Comparison of ENCODE assay signal across 17 cellular contexts in the genomic region with DNA sequence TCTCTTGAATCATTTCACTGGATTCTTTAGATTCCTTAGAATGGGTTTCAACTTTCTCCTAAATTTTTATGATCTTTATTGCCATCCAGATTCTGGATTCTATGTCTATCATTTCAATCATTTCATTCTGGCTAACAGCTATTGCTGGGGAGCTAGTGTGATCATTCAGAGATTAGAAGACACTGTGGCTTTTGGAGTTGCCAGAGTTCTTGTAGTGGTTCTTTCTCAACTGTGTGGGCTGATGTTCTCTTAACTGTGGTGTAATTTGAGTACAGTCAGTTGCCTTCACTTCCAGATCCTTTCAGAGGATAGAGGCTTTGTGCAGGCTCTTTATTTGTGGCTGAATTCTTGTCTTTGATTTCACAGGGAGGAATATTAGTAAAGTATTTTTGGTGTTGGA. TPM values are rescaled to one million over a fixed set of nuclear protein-coding genes. Genes with fewer than 3 reads are reported as not detected.
DNase-seq lines count a peak whose midpoint lies in the region; ATAC-seq and TF ChIP-seq lines count a peak whose summit lies in the region.
"Had no signal": no experiment of that assay in that cellular context is flagged by ENCODE, and none has a peak within 500 bp of the region (broad histone marks: within the 10 kb centered on the region; RNA-seq: fewer than 3 reads in every experiment).

No MANE protein-coding gene starts in this region.

- no peak overlapping the region for H3K4me3 ChIP-seq in brain microvascular endothelial cell (ENCODE audit: low read depth, low read length)
- H3K4me3 ChIP-seq in fibroblast of pulmonary artery (replicated peaks; ENCODE audit: low read depth, low read length), result no peak overlapping the region
- no peak overlapping the region for H3K4me3 ChIP-seq in aorta (ENCODE audit: low read length in 2 of 2)
- H3K4me3 ChIP-seq: SK-N-MC had no signal

- TF ChIP-seq CTCF in brain microvascular endothelial cell (IDR thresholded peaks at IDR 0.05; ENCODE audit: low read depth, low read length, missing control alignments) (no peak), fibroblast of pulmonary artery (IDR thresholded peaks at IDR 0.05; ENCODE audit: low read length, missing control alignments) (no peak)

- intact Hi-C loops in aorta (cut with DNase I), result no loop called here

- H3K27ac ChIP-seq in brain microvascular endothelial cell (no peak overlapping the region), aorta (ENCODE audit: low read depth in 1 of 2, low read length in 2 of 2) (no peak overlapping the region)
- H3K27ac ChIP-seq: SK-N-MC had no signal

- DNase-seq in OCI-M1 (lab: John Stamatoyannopoulos, UW) (peak; percentile 26), brain microvascular endothelial cell (peak; percentile 3), fibroblast of pulmonary artery (ENCODE audit: low read depth) (peak; percentile 23), aorta (no peak), NCI-H1417 (lab: John Stamatoyannopoulos, UW) (no peak), mucosa of gallbladder (ENCODE audit: low spot score) (no peak)
- DNase-seq: ACHN; AML-193; CD4-positive, CD25-positive, alpha-beta regulatory T cell; EL; KG1; NCI-H1048; NCI-H524; Right ventricle myocardium superior had no signal

- ATAC-seq in aorta (ENCODE audit: low FRiP score) (peak; percentile 57), GM18519 (IDR thresholded peaks at IDR 0.05; ENCODE audit: low FRiP score, unreplicated experiment) (no peak)

- H3K36me3 ChIP-seq in brain microvascular endothelial cell (replicated peaks) (no peaks in the 10 kb centered on the region), aorta (ENCODE audit: control insufficient read depth in 1 of 2, insufficient read depth in 2 of 2, low read length in 1 of 2) (no peaks in the 10 kb centered on the region)

- no peaks in the 10 kb centered on the region for H3K9me3 ChIP-seq in aorta (ENCODE audit: control insufficient read depth, low read length)

- H3K4me1 ChIP-seq in aorta (ENCODE audit: control insufficient read depth in 1 of 2, insufficient read depth in 2 of 2, low read length in 2 of 2), result no peaks in the 10 kb centered on the region

- in situ Hi-C loops in brain microvascular endothelial cell (cut with HindIII; ENCODE audit: low pct_ligation_motif_present, low sequenced_read_pairs), result no loop called here

- H3K27me3 ChIP-seq in brain microvascular endothelial cell (replicated peaks) (no peaks in the 10 kb centered on the region), aorta (ENCODE audit: control insufficient read depth in 1 of 2, insufficient read depth in 2 of 2, low read length in 1 of 2) (peaks cover 0 to 3% of the 10 kb centered on the region in 2 donors)

RNA-seq across cellular contexts. Expression of gene CSN2, which starts 12.1 kb away (rescaled TPM):
- total RNA-seq in aorta (not detected), mucosa of gallbladder (not detected)
- not detected for polyA plus RNA-seq in aorta
- total RNA-seq: CD4-positive, CD25-positive, alpha-beta regulatory T cell; M059J; Right ventricle myocardium superior had no signal
- polyA plus RNA-seq: CD4-positive, CD25-positive, alpha-beta regulatory T cell had no signal

RNA-seq across cellular contexts. Expression of gene STATH, which starts 18.2 kb away (rescaled TPM):
- total RNA-seq in aorta, result not detected
- polyA plus RNA-seq in aorta, result not detected
- total RNA-seq in mucosa of gallbladder, result not detected
- total RNA-seq: CD4-positive, CD25-positive, alpha-beta regulatory T cell; M059J; Right ventricle myocardium superior had no signal
- polyA plus RNA-seq: CD4-positive, CD25-positive, alpha-beta regulatory T cell had no signal

RNA-seq across cellular contexts. Expression of gene CSN1S1, which starts 46.7 kb away (rescaled TPM):
- 1 to 10 TPM in 1 of 2 donors, not detected in 1; 2.1 TPM for total RNA-seq in aorta
- not detected for polyA plus RNA-seq in aorta
- total RNA-seq in mucosa of gallbladder, result not detected
- total RNA-seq: CD4-positive, CD25-positive, alpha-beta regulatory T cell; M059J; Right ventricle myocardium superior had no signal
- polyA plus RNA-seq: CD4-positive, CD25-positive, alpha-beta regulatory T cell had no signal

RNA-seq across cellular contexts. Expression of gene HTN3, which starts 50.7 kb away (rescaled TPM):
- total RNA-seq in aorta, result not detected
- polyA plus RNA-seq in aorta, result not detected
- not detected for total RNA-seq in mucosa of gallbladder
- total RNA-seq: CD4-positive, CD25-positive, alpha-beta regulatory T cell; M059J; Right ventricle myocardium superior had no signal
- polyA plus RNA-seq: CD4-positive, CD25-positive, alpha-beta regulatory T cell had no signal

Comparison
In these comparisons a context has a peak if more than half of its experiments do, and no peak if none do; other contexts are left out.
1. DNase-seq: peak in OCI-M1 (single experiment), brain microvascular endothelial cell (single experiment) and fibroblast of pulmonary artery (single experiment); none in aorta (0 of 2), NCI-H1417 (0 of 3) and mucosa of gallbladder (single experiment).